10 cellular contexts compared by ENCODE assay signal in the genomic region with DNA sequence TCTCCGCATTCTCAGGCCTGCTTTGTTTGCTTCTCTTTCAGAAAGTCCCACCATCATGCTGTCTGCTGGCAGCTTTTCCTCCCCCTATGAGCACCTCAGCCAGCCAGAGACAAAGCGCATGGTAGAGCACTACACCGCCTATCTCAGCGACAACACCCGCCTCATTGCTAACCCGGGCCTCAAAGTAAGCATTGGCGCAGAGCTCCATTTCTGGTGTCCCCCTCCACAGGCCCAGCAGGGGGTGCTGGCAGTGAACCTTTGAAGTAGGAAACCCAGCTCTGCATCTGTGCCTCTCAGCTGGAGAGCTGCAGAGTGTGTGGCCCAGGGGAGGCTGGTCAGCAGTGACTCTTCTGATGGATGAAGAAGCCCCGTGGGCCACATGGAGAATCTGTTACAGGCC.
DNase-seq lines count a peak whose midpoint lies in the region; ATAC-seq and TF ChIP-seq lines count a peak whose summit lies in the region.
"Had no signal": no experiment of that assay in that cellular context is flagged by ENCODE, and none has a peak within 500 bp of the region (broad histone marks: within the 10 kb centered on the region; RNA-seq: fewer than 3 reads in every experiment).

No MANE protein-coding gene starts in this region.

- ATAC-seq in upper lobe of right lung (peak; percentile 52), GM18520 (IDR thresholded peaks at IDR 0.05; ENCODE audit: unreplicated experiment) (no peak), GM19452 (IDR thresholded peaks at IDR 0.05; ENCODE audit: unreplicated experiment) (no peak)
- ATAC-seq: left ventricle myocardium superior had no signal

- H3K4me3 ChIP-seq in dorsolateral prefrontal cortex (peak overlapping the region in 3 of 59 donors; percentile 8 to 28 (median 12)), upper lobe of right lung (no peak overlapping the region)

- H3K27me3 ChIP-seq in dorsolateral prefrontal cortex = no peaks in the 10 kb centered on the region
- no peaks in the 10 kb centered on the region for H3K27me3 ChIP-seq in upper lobe of right lung

- intact Hi-C loops in dorsolateral prefrontal cortex (cut with DNase I) (no loop called here), upper lobe of right lung (cut with DNase I) (no loop called here)

- peak overlapping the region in 31 of 59 donors; percentile 8 to 71 (median 42) for H3K27ac ChIP-seq in dorsolateral prefrontal cortex
- no peak overlapping the region for H3K27ac ChIP-seq in upper lobe of right lung

- no peaks in the 10 kb centered on the region for H3K9me3 ChIP-seq in upper lobe of right lung

- peak; percentile 7 for DNase-seq in stimulated activated CD4-positive, alpha-beta T cell treated with anti-CD3 and anti-CD28 coated beads, Interleukin-1b, Interleukin-23, amount 100 ng/mL, for 48 hours
- DNase-seq in stimulated activated CD4-positive, alpha-beta T cell treated with anti-CD3 and anti-CD28 coated beads, Interleukin-4, amount 100 ng/mL, for 4 hours = no peak
- DNase-seq in NCI-H446 treated with DMSO at 0.1 percent for 48 hours (lab: John Stamatoyannopoulos, UW) (peak; percentile 25), dorsolateral prefrontal cortex (peak in 2 of 10 donors; percentile 26 to 37), upper lobe of right lung (no peak), A172 (ENCODE audit: low spot score) (no peak)
- DNase-seq: central memory CD4-positive, alpha-beta T cell; left ventricle myocardium superior had no signal

- H3K36me3 ChIP-seq in upper lobe of right lung = peaks cover 22% of the 10 kb centered on the region

- peak in 32 of 56 donors; percentile 7 to 45 (median 25) for TF ChIP-seq CTCF in dorsolateral prefrontal cortex (IDR thresholded peaks at IDR 0.05 in 54 of 56, conservative IDR thresholded peaks at IDR 0.05 in 2 of 56; ENCODE audit: low read depth in 1 of 56, partially characterized antibody in 56 of 56)
- no peak for TF ChIP-seq CTCF in upper lobe of right lung (IDR thresholded peaks at IDR 0.05)

- no peaks in the 10 kb centered on the region for H3K4me1 ChIP-seq in upper lobe of right lung

Comparison
In these comparisons a context has a peak if more than half of its experiments do, and no peak if none do; other contexts are left out.
1. DNase-seq: peak in stimulated activated CD4-positive, alpha-beta T cell treated with anti-CD3 and anti-CD28 coated beads, Interleukin-1b, Interleukin-23, amount 100 ng/mL, for 48 hours (single experiment) and NCI-H446 treated with DMSO at 0.1 percent for 48 hours (single experiment); none in stimulated activated CD4-positive, alpha-beta T cell treated with anti-CD3 and anti-CD28 coated beads, Interleukin-4, amount 100 ng/mL, for 4 hours (0 of 2), upper lobe of right lung (single experiment) and A172 (single experiment).